Comparison of ENCODE assay signal across 16 cellular contexts in genomic region chr12:27009926-27010325, GRCh38. TPM values are rescaled to one million over a fixed set of nuclear protein-coding genes. Genes with fewer than 3 reads are reported as not detected.
DNase-seq lines count a peak whose midpoint lies in the region; ATAC-seq, FAIRE-seq and TF ChIP-seq lines count a peak whose summit lies in the region.
"Had no signal": no experiment of that assay in that cellular context is flagged by ENCODE, and none has a peak within 500 bp of the region (broad histone marks: within the 10 kb centered on the region; RNA-seq: fewer than 3 reads in every experiment).

No MANE protein-coding gene starts in this region.

- H3K79me2 ChIP-seq in Loucy (ENCODE audit: insufficient read depth, low read length) = peaks cover 91% of the 10 kb centered on the region
- peaks cover 81% of the 10 kb centered on the region for H3K79me2 ChIP-seq in GM12878 (ENCODE audit: control insufficient read depth, insufficient read depth, low read length)

- peak; percentile 56 for TF ChIP-seq RAD21 in GM12878 (IDR thresholded peaks at IDR 0.05; ENCODE audit: insufficient read depth, low read depth, low read length)

- H3K27me3 ChIP-seq in Loucy (ENCODE audit: insufficient read depth, low read length, poor library complexity, severe bottlenecking) (no peaks in the 10 kb centered on the region), GM12878 (replicated peaks in 1 of 2; ENCODE audit: control insufficient read depth in 2 of 2, insufficient read depth in 2 of 2, low read length in 1 of 2) (no peaks in the 10 kb centered on the region)

- peaks cover 6% of the 10 kb centered on the region for H3F3A ChIP-seq in Loucy (ENCODE audit: low read depth)

- RAD21 ChIA-PET in GM12878 (lab: Charles Lee; ENCODE audit: unreplicated experiment) = interaction anchor here (1.1 to 10.8 kb wide), 12 partner anchors 8 to 294 kb away, joined by 3 to 216 read pairs (median 7); partner anchors contain the start of gene ITPR2

- H3K4me1 ChIP-seq in Loucy (ENCODE audit: insufficient read depth, low read length, poor library complexity, severe bottlenecking) = peaks cover 76% of the 10 kb centered on the region
- peaks cover 6% of the 10 kb centered on the region for H3K4me1 ChIP-seq in GM12878 (ENCODE audit: control insufficient read depth, insufficient read depth, low read length)

- POLR2A ChIA-PET in GM10248 (lab: Yijun Ruan, JAX) (no interaction called here), GM12878 (lab: Charles Lee) (interaction anchor here (0.6 to 2.7 kb wide), 6 partner anchors 13 to 212 kb away, joined by 3 to 9 read pairs (median 4); partner anchors contain the start of gene MED21)

- TF ChIP-seq POLR2A in GM12878 (IDR thresholded peaks at IDR 0.05; ENCODE audit: low read depth, low read length) = no peak

- H3K9me3 ChIP-seq in Loucy (ENCODE audit: insufficient read depth, low read depth, low read length) (no peaks in the 10 kb centered on the region), GM12878 (replicated peaks; ENCODE audit: control insufficient read depth, insufficient read depth, low read length) (no peaks in the 10 kb centered on the region)

- SMC1A ChIA-PET in GM12878 (lab: Charles Lee; ENCODE audit: uncharacterized antibody, unreplicated experiment) = interaction anchor here (0.7 to 6.2 kb wide), 21 partner anchors 7 to 377 kb away, joined by 3 to 56 read pairs (median 6); partner anchors contain the start of gene MED21

- H4K20me1 ChIP-seq in Loucy (ENCODE audit: insufficient read depth, low read length, poor library complexity, severe bottlenecking) = peaks cover 46% of the 10 kb centered on the region
- H4K20me1 ChIP-seq in GM12878 (ENCODE audit: control insufficient read depth, insufficient read depth) = no peaks in the 10 kb centered on the region

- no TSS peak for BruUV-seq in GM12878 (replicated peaks; lab: Mats Ljungman, UMichigan)

- H2AFZ ChIP-seq in Loucy (ENCODE audit: low read length) (no peak overlapping the region), GM12878 (ENCODE audit: control insufficient read depth, low read depth, low read length) (no peak overlapping the region)

- CTCF ChIA-PET in GM10248 (lab: Yijun Ruan, JAX) (interaction anchor here (1.4 to 6.5 kb wide), 5 partner anchors 7 to 212 kb away, joined by 3 to 57 read pairs (median 4); no protein-coding TSS in a partner anchor), GM12878 (lab: Yijun Ruan, JAX) (interaction anchor here (0.6 to 15.9 kb wide), 25 partner anchors 7 to 375 kb away, joined by 3 to 294 read pairs (median 4); partner anchors contain the start of genes ITPR2 and MED21)

- in situ Hi-C loops in GM12878 (cut with MboI) = no loop called here

- TF ChIP-seq CTCF in AG10803 (conservative IDR thresholded peaks at IDR 0.05; ENCODE audit: low read length) (no peak), GM10248 (IDR thresholded peaks at IDR 0.05; ENCODE audit: control extremely low read depth, extremely low read depth, low read depth, missing control alignments) (peak; percentile 29), Loucy (conservative IDR thresholded peaks at IDR 0.05; ENCODE audit: low read length) (peak; percentile 54), GM12878 (IDR thresholded peaks at IDR 0.05 in 2 of 3, conservative IDR thresholded peaks at IDR 0.05 in 1 of 3; ENCODE audit: control insufficient read depth in 2 of 3, extremely low read depth in 1 of 3, insufficient read depth in 1 of 3, low read depth in 3 of 3, low read length in 3 of 3) (peak; percentile 16 to 54 (median 33); a peak in 5 of 6 replicates)

- intact Hi-C loops in GM12878 (cut with micrococcal nuclease; ENCODE audit: unreplicated experiment) = loop anchor here (5.0 kb wide), 1 partner anchor 278 kb away; no protein-coding TSS in a partner anchor

- H3K36me3 ChIP-seq in Loucy (ENCODE audit: insufficient read depth, low read length) (no peaks in the 10 kb centered on the region), GM12878 (ENCODE audit: control insufficient read depth in 2 of 2, insufficient read depth in 2 of 2, low read length in 1 of 2) (no peaks in the 10 kb centered on the region)

- no peak for TF ChIP-seq EP300 in GM12878 (IDR thresholded peaks at IDR 0.05; ENCODE audit: borderline replicate concordance in 1 of 2, control insufficient read depth in 1 of 2, low read depth in 2 of 2, low read length in 2 of 2)

- ATAC-seq in GM12878 (peak; percentile 6; the same call in 1 of the 3 replicates), HG03039 (IDR thresholded peaks at IDR 0.05; ENCODE audit: unreplicated experiment) (no peak), HG03469 (IDR thresholded peaks at IDR 0.05; ENCODE audit: unreplicated experiment) (no peak)
- ATAC-seq: esophagus mucosa had no signal

- H3K27ac ChIP-seq in GM12878 (ENCODE audit: control insufficient read depth, insufficient read depth) = no peak overlapping the region

- H3K9me2 ChIP-seq in Loucy (replicated peaks; ENCODE audit: low read depth, low read length) = no peaks in the 10 kb centered on the region

- FAIRE-seq in GM12878 (lab: Jason Lieb, UNC) = no peak
- FAIRE-seq: G401.6 had no signal

- H3K9ac ChIP-seq in Loucy (ENCODE audit: low read depth, low read length, poor library complexity, severe bottlenecking) (peak overlapping the region; percentile 90), GM12878 (ENCODE audit: control insufficient read depth, insufficient read depth, low read length) (no peak overlapping the region)

- no peak overlapping the region for H3K4me3 ChIP-seq in AG10803 (ENCODE audit: low read length)
- peak overlapping the region; percentile 92 for H3K4me3 ChIP-seq in Loucy (ENCODE audit: low read length, poor library complexity, severe bottlenecking)
- H3K4me3 ChIP-seq in GM12878 = peak overlapping the region; percentile 50

- H3K4me2 ChIP-seq in Loucy (ENCODE audit: low read depth, low read length, poor library complexity, severe bottlenecking) = peak overlapping the region; percentile 99
- H3K4me2 ChIP-seq in GM12878 (ENCODE audit: control insufficient read depth, insufficient read depth) = peak overlapping the region; percentile 63

- DNase-seq in AG10803 (ENCODE audit: low read depth) (peak; percentile 9), GM10248 (ENCODE audit: extremely low spot score) (no peak), GM12878 (ENCODE audit: low read depth, low spot score) (no peak), hypothalamus (lab: John Stamatoyannopoulos, UW) (no peak), NCI-H1417 (lab: John Stamatoyannopoulos, UW) (no peak)
- DNase-seq: activated CD4-positive, alpha-beta memory T cell treated with anti-CD3 and anti-CD28 coated beads for 36 hours; central memory CD4-positive, alpha-beta T cell; NCI-H1436 treated with DMSO at 0.1 percent for 48 hours; NCI-H526 treated with DMSO at 0.1 percent for 48 hours; stimulated activated CD4-positive, alpha-beta T cell treated with anti-CD3 and anti-CD28 coated beads, Interleukin-4, amount 100 ng/mL, for 24 hours; stimulated activated naive CD4-positive, alpha-beta T cell treated with Interleukin-2 at 50 U/mL for 16 hours had no signal

- 0% methylated on average over 1 of the region's 1 CpG for WGBS in GM12878 (ENCODE audit: insufficient coverage, insufficient replicate concordance, low lambda C conversion rate, missing lambda C conversion rate)

TF ChIP-seq in GM12878, 131 proteins besides CTCF, POLR2A, EP300 and RAD21 (continues in another document):
- peak; percentile 46; the same call in 1 of the 2 replicates for TF ChIP-seq NR2C1 (IDR thresholded peaks at IDR 0.05)
- no peak for TF ChIP-seq BMI1 (IDR thresholded peaks at IDR 0.05; ENCODE audit: borderline replicate concordance)
- 0 out of 2 replicates have a peak, but pooled peaks have one; percentile 39 for TF ChIP-seq STAT3 (IDR thresholded peaks at IDR 0.05; ENCODE audit: low read depth, low read length)

RNA-seq across cellular contexts. Expression of gene TM7SF3, which starts 4.3 kb away (rescaled TPM):
- 180 and 210 TPM in 2 replicates for total RNA-seq in GM12878 (2013; cell fraction: nucleolus; rRNA removed)
- 81.2 and 82.6 TPM in 2 replicates for total RNA-seq in GM12878 (2014; rRNA removed)
- 57.3 and 60.9 TPM in 2 replicates for total RNA-seq in GM12878 (2014; rRNA removed; fragmentation: Illumina TruSeq; extraction: Trizol)
- 53.5 and 53.7 TPM in 2 replicates for total RNA-seq in GM12878 (2021)
- 28.8 TPM for polyA plus RNA-seq in GM12878 (2011; ENCODE audit: low read depth)
- polyA plus RNA-seq in GM12878 (2011; rRNA removed) = 336 and 341 TPM in 2 replicates
- polyA plus RNA-seq in GM12878 (2011; cell fraction: cytosol; rRNA removed) = 208 and 250 TPM in 2 replicates
- polyA plus RNA-seq in GM12878 (2011; cell fraction: nucleus; rRNA removed) = 193 and 244 TPM in 2 replicates
- polyA plus RNA-seq in GM12878 (2012) = 36.6 and 47.9 TPM in 2 replicates
- polyA plus RNA-seq in GM12878 (2014; fragmentation: Illumina TruSeq; extraction: Trizol) = 94.2 and 125 TPM in 2 replicates
- 10 to 100 TPM; 31.4 to 34.1 TPM for polyA plus RNA-seq in GM12878 (2014; fragmentation: Nextera tagmentation; extraction: Ambion mirVana)
- polyA plus RNA-seq in GM12878 (2014; rRNA removed) = 61.8 and 68.3 TPM in 2 replicates
- 100 to 1,000 TPM; 121 to 129 TPM for polyA plus RNA-seq in GM12878 (2016; fragmentation: Nextera tagmentation; extraction: Ambion mirVana)
- 392 and 531 TPM in 2 replicates for polyA minus RNA-seq in GM12878 (2011; rRNA and poly(A)+ RNA removed)
- polyA minus RNA-seq in GM12878 (2011; cell fraction: cytosol; rRNA and poly(A)+ RNA removed) = 83.7 and 130 TPM in 2 replicates
- polyA minus RNA-seq in GM12878 (2011; cell fraction: nucleus; rRNA and poly(A)+ RNA removed) = 109 and 115 TPM in 2 replicates

RNA-seq across cellular contexts. Expression of gene MED21, which starts 12.4 kb away (rescaled TPM):
- 136 and 152 TPM in 2 replicates for total RNA-seq in GM12878 (2013; cell fraction: nucleolus; rRNA removed)
- total RNA-seq in GM12878 (2014; rRNA removed) (32.8 and 33.9 TPM in 2 replicates), GM12878 (2014; rRNA removed; fragmentation: Illumina TruSeq; extraction: Trizol) (38.6 and 41.9 TPM in 2 replicates), GM12878 (2021) (25.5 and 29.1 TPM in 2 replicates)
- polyA plus RNA-seq in GM12878 (2011; ENCODE audit: low read depth) = 14.4 TPM
- polyA plus RNA-seq in GM12878 (2011; rRNA removed) (72.7 and 83.6 TPM in 2 replicates), GM12878 (2014; fragmentation: Illumina TruSeq; extraction: Trizol) (33.9 and 34.7 TPM in 2 replicates), GM12878 (2014; fragmentation: Nextera tagmentation; extraction: Ambion mirVana) (10 to 100 TPM; 42.6 to 56.0 TPM), GM12878 (2014; rRNA removed) (22.4 and 28.5 TPM in 2 replicates), GM12878 (2016; fragmentation: Nextera tagmentation; extraction: Ambion mirVana) (10 to 100 TPM; 57.0 to 59.0 TPM)
- 18.4 and 19.9 TPM in 2 replicates for polyA plus RNA-seq in GM12878 (2011; cell fraction: cytosol; rRNA removed)
- 22.7 and 30.4 TPM in 2 replicates for polyA plus RNA-seq in GM12878 (2011; cell fraction: nucleus; rRNA removed)
- 20.7 and 21.2 TPM in 2 replicates for polyA plus RNA-seq in GM12878 (2012)
- polyA minus RNA-seq in GM12878 (2011; rRNA and poly(A)+ RNA removed) = 40.0 and 55.4 TPM in 2 replicates
- 9.2 and 14.8 TPM in 2 replicates for polyA minus RNA-seq in GM12878 (2011; cell fraction: cytosol; rRNA and poly(A)+ RNA removed)
- polyA minus RNA-seq in GM12878 (2011; cell fraction: nucleus; rRNA and poly(A)+ RNA removed) = 38.9 and 50.7 TPM in 2 replicates
